ENCODE assay signal across 22 cellular contexts in genomic region chr6:64170326-64170725, GRCh38.
"Had no signal": no experiment of that assay in that cellular context is flagged by ENCODE, and none has a peak within 500 bp of the region (broad histone marks: within the 10 kb centered on the region; RNA-seq: fewer than 3 reads in every experiment).

No MANE protein-coding gene starts in this region.

- H3K9me3 Mint-ChIP-seq: neural progenitor cell had no signal

- H3K27me3 Mint-ChIP-seq: dendritic cell treated with granulocyte-macrophage colony-stimulating factor and Interleukin-4, amounts not matched to agents 40 ng/mL and 50 ng/mL, for 4 days; effector memory CD8-positive, alpha-beta T cell; memory B cell; natural killer cell treated with Interleukin-12 subunit alpha and Interleukin-12 subunit beta and Interleukin-15 and Interleukin-18, amount 100 ng/mL, for 72 hours; stimulated activated naive B cell treated with anti-CD40 and anti-IgM and Interleukin-4, amounts not matched to agents 10 μg/mL and 1 μg/mL and 100 μg/mL, for 72 hours had no signal

- H3K4me3 Mint-ChIP-seq: dendritic cell treated with granulocyte-macrophage colony-stimulating factor and Interleukin-4, amounts not matched to agents 40 ng/mL and 50 ng/mL, for 4 days; effector memory CD8-positive, alpha-beta T cell; immature natural killer cell; memory B cell; natural killer cell treated with Interleukin-12 subunit alpha and Interleukin-12 subunit beta and Interleukin-15 and Interleukin-18, amount 100 ng/mL, for 72 hours; neural progenitor cell; stimulated activated naive B cell treated with anti-CD40 and anti-IgM and Interleukin-4, amounts not matched to agents 10 μg/mL and 1 μg/mL and 100 μg/mL, for 72 hours had no signal

- H3K4me1 Mint-ChIP-seq: immature natural killer cell; memory B cell; neural progenitor cell; stimulated activated naive B cell treated with anti-CD40 and anti-IgM and Interleukin-4, amounts not matched to agents 10 μg/mL and 1 μg/mL and 100 μg/mL, for 72 hours had no signal

- H3K36me3 Mint-ChIP-seq: immature natural killer cell; memory B cell; natural killer cell treated with Interleukin-12 subunit alpha and Interleukin-12 subunit beta and Interleukin-15 and Interleukin-18, amount 100 ng/mL, for 72 hours; neural progenitor cell; stimulated activated naive B cell treated with anti-CD40 and anti-IgM and Interleukin-4, amounts not matched to agents 10 μg/mL and 1 μg/mL and 100 μg/mL, for 72 hours had no signal

- H3K27ac Mint-ChIP-seq: dendritic cell treated with granulocyte-macrophage colony-stimulating factor and Interleukin-4, amounts not matched to agents 40 ng/mL and 50 ng/mL, for 4 days; effector memory CD8-positive, alpha-beta T cell; immature natural killer cell; memory B cell; natural killer cell treated with Interleukin-12 subunit alpha and Interleukin-12 subunit beta and Interleukin-15 and Interleukin-18, amount 100 ng/mL, for 72 hours; neural progenitor cell; stimulated activated naive B cell treated with anti-CD40 and anti-IgM and Interleukin-4, amounts not matched to agents 10 μg/mL and 1 μg/mL and 100 μg/mL, for 72 hours had no signal

- H3K4me3 ChIP-seq: heart left ventricle, left ventricle myocardium inferior, lower lobe of right lung, neural progenitor cell, ovary, right atrium auricular region, sigmoid colon, skin epidermis, stomach, thoracic aorta, transverse colon had no signal

- DNase-seq: effector memory CD8-positive, alpha-beta T cell; heart left ventricle; immature natural killer cell; left ventricle myocardium inferior; lower lobe of right lung; midbrain; nucleus accumbens; ovary; sigmoid colon; stimulated activated CD4-positive, alpha-beta T cell treated with anti-CD3 and anti-CD28 coated beads, Interleukin-2, amount 100 ng/mL, for 24 hours; stimulated activated CD4-positive, alpha-beta T cell treated with anti-CD3 and anti-CD28 coated beads, Interleukin-4, amount 100 ng/mL, for 4 hours; stimulated activated naive B cell treated with anti-CD40 and anti-IgM and Interleukin-4, amounts not matched to agents 10 μg/mL and 1 μg/mL and 100 μg/mL, for 72 hours; stomach; substantia nigra; transverse colon had no signal

- ATAC-seq: effector memory CD8-positive, alpha-beta T cell; heart left ventricle; lower lobe of right lung; natural killer cell treated with Interleukin-12 subunit alpha and Interleukin-12 subunit beta and Interleukin-15 and Interleukin-18, amount 100 ng/mL, for 72 hours; stimulated activated naive B cell treated with anti-CD40 and anti-IgM and Interleukin-4, amounts not matched to agents 10 μg/mL and 1 μg/mL and 100 μg/mL, for 72 hours had no signal
